In genomic region chr3:4906107-4906621, GRCh38 we compare ENCODE assay signal across 11 cellular contexts.
DNase-seq lines count a peak whose midpoint lies in the region; ATAC-seq, FAIRE-seq and TF ChIP-seq lines count a peak whose summit lies in the region.
"Had no signal": no experiment of that assay in that cellular context is flagged by ENCODE, and none has a peak within 500 bp of the region (broad histone marks: within the 10 kb centered on the region; RNA-seq: fewer than 3 reads in every experiment).

No MANE protein-coding gene starts in this region.

- TF ChIP-seq CTCF in bronchial epithelial cell (IDR thresholded peaks at IDR 0.05; ENCODE audit: insufficient read depth, low read length, severe bottlenecking) (no peak), Caco-2 (IDR thresholded peaks at IDR 0.05; ENCODE audit: insufficient read depth in 1 of 2, low read depth in 1 of 2, low read length in 1 of 2, severe bottlenecking in 1 of 2, unreplicated experiment in 1 of 2) (no peak)

- peak; percentile 65 to 72 for ATAC-seq in activated T-cell treated with anti-CD3 and anti-CD28 coated beads, Interleukin-2, amount 50 U/mL, for 4 hours
- ATAC-seq: gastrocnemius medialis had no signal

- DNase-seq in activated T-cell treated with anti-CD3 and anti-CD28 coated beads, Interleukin-2, amount 50 U/mL, for 4 hours, result no peak
- DNase-seq in activated T-cell treated with anti-CD3 and anti-CD28 coated beads for 4 hours (no peak), NCI-H774 (lab: John Stamatoyannopoulos, UW) (peak; percentile 13), bronchial epithelial cell (ENCODE audit: low read depth) (peak; percentile 100), small intestine (peak; percentile 82), COLO668 (lab: John Stamatoyannopoulos, UW; ENCODE audit: unreplicated experiment) (no peak), Caco-2 (no peak), NCI-H524 treated with DMSO at 0.1 percent for 48 hours (lab: John Stamatoyannopoulos, UW) (no peak)
- DNase-seq: gastrocnemius medialis, NCI-H187, uterus had no signal

- no peaks in the 10 kb centered on the region for H3K36me3 ChIP-seq in bronchial epithelial cell (ENCODE audit: control insufficient read depth, insufficient read depth, low read length)
- no peaks in the 10 kb centered on the region for H3K36me3 ChIP-seq in small intestine (ENCODE audit: control insufficient read depth in 2 of 2, insufficient read depth in 2 of 2, low read length in 2 of 2)
- no peaks in the 10 kb centered on the region for H3K36me3 ChIP-seq in Caco-2 (ENCODE audit: control insufficient read depth, insufficient read depth, low read length)
- H3K36me3 ChIP-seq: gastrocnemius medialis, uterus had no signal

- POLR2A ChIA-PET in Caco-2 (lab: Charles Lee), result no interaction called here

- H3K4me1 ChIP-seq in small intestine (ENCODE audit: control insufficient read depth in 2 of 2, insufficient read depth in 1 of 2, low read depth in 1 of 2, low read length in 1 of 2) (peaks cover 0 to 11% of the 10 kb centered on the region in 2 donors), Caco-2 (no peaks in the 10 kb centered on the region)

- H3K9me3 ChIP-seq in small intestine (ENCODE audit: control insufficient read depth, low read depth) (no peaks in the 10 kb centered on the region), Caco-2 (no peaks in the 10 kb centered on the region)
- H3K9me3 ChIP-seq: gastrocnemius medialis, uterus had no signal

- H3K27ac Mint-ChIP-seq in Caco-2 (ENCODE audit: unreplicated experiment), result no peak overlapping the region

- no peak overlapping the region for H3K4me3 Mint-ChIP-seq in activated T-cell treated with anti-CD3 and anti-CD28 coated beads, Interleukin-2, amount 50 U/mL, for 4 hours
- H3K4me3 Mint-ChIP-seq in Caco-2 (ENCODE audit: unreplicated experiment), result no peak overlapping the region

- 1 to 27% (median 18%) methylated on average over 3 of the region's 3 CpGs for WGBS in small intestine, 3 donors

- BruUV-seq in Caco-2 (replicated peaks; lab: Mats Ljungman, UMichigan), result no TSS peak

- CTCF ChIA-PET in Caco-2 (lab: Charles Lee), result interaction anchor here (1.3 kb wide), 1 partner anchor 74 kb away, joined by 3 read pairs; no protein-coding TSS in a partner anchor

- no peaks in the 10 kb centered on the region for H3K36me3 Mint-ChIP-seq in activated T-cell treated with anti-CD3 and anti-CD28 coated beads, Interleukin-2, amount 50 U/mL, for 4 hours (ENCODE audit: insufficient read depth)
- no peaks in the 10 kb centered on the region for H3K36me3 Mint-ChIP-seq in Caco-2 (ENCODE audit: insufficient read depth, unreplicated experiment)

- FAIRE-seq in bronchial epithelial cell (lab: Jason Lieb, UNC) (peak; percentile 85), small intestine (lab: Jason Lieb, UNC) (no peak)

- H3K4me3 ChIP-seq in bronchial epithelial cell (ENCODE audit: low read depth, low read length) (no peak overlapping the region), small intestine (ENCODE audit: low read depth in 1 of 2, low read length in 2 of 2) (no peak overlapping the region), Caco-2 (ENCODE audit: low read depth, low read length) (no peak overlapping the region)
- H3K4me3 ChIP-seq: gastrocnemius medialis, uterus had no signal

- intact Hi-C loops in Caco-2 (cut with micrococcal nuclease; ENCODE audit: unreplicated experiment), result no loop called here

- H3K27me3 ChIP-seq in bronchial epithelial cell (ENCODE audit: control insufficient read depth, insufficient read depth, low read length) (no peaks in the 10 kb centered on the region), small intestine (ENCODE audit: control insufficient read depth in 2 of 2, insufficient read depth in 2 of 2, low read length in 2 of 2) (no peaks in the 10 kb centered on the region), Caco-2 (replicated peaks; ENCODE audit: control insufficient read depth, insufficient read depth, low read length) (no peaks in the 10 kb centered on the region)
- H3K27me3 ChIP-seq: gastrocnemius medialis, uterus had no signal

- no peak overlapping the region for H3K27ac ChIP-seq in small intestine (ENCODE audit: low read depth in 1 of 2, low read length in 1 of 2)
- H3K27ac ChIP-seq: gastrocnemius medialis, uterus had no signal

- H3K9me3 Mint-ChIP-seq in activated T-cell treated with anti-CD3 and anti-CD28 coated beads, Interleukin-2, amount 50 U/mL, for 4 hours, result no peaks in the 10 kb centered on the region
- no peaks in the 10 kb centered on the region for H3K9me3 Mint-ChIP-seq in Caco-2 (ENCODE audit: unreplicated experiment)

- peaks cover 61% of the 10 kb centered on the region for H3K4me1 Mint-ChIP-seq in activated T-cell treated with anti-CD3 and anti-CD28 coated beads, Interleukin-2, amount 50 U/mL, for 4 hours (ENCODE audit: low read depth)
- H3K4me1 Mint-ChIP-seq in Caco-2 (ENCODE audit: low read depth, unreplicated experiment), result no peaks in the 10 kb centered on the region

- H3K27me3 Mint-ChIP-seq in activated T-cell treated with anti-CD3 and anti-CD28 coated beads, Interleukin-2, amount 50 U/mL, for 4 hours (ENCODE audit: low read depth), result no peaks in the 10 kb centered on the region
- no peaks in the 10 kb centered on the region for H3K27me3 Mint-ChIP-seq in Caco-2 (ENCODE audit: insufficient read depth, unreplicated experiment)

Comparison
In these comparisons a context has a peak if more than half of its experiments do, and no peak if none do; other contexts are left out.
1. DNase-seq: peak in NCI-H774 (single experiment), bronchial epithelial cell (single experiment) and small intestine (single experiment); none in activated T-cell treated with anti-CD3 and anti-CD28 coated beads, Interleukin-2, amount 50 U/mL, for 4 hours (single experiment), activated T-cell treated with anti-CD3 and anti-CD28 coated beads for 4 hours (single experiment), COLO668 (single experiment), Caco-2 (0 of 2) and NCI-H524 treated with DMSO at 0.1 percent for 48 hours (single experiment).